8 cellular contexts compared by ENCODE assay signal in the genomic region with DNA sequence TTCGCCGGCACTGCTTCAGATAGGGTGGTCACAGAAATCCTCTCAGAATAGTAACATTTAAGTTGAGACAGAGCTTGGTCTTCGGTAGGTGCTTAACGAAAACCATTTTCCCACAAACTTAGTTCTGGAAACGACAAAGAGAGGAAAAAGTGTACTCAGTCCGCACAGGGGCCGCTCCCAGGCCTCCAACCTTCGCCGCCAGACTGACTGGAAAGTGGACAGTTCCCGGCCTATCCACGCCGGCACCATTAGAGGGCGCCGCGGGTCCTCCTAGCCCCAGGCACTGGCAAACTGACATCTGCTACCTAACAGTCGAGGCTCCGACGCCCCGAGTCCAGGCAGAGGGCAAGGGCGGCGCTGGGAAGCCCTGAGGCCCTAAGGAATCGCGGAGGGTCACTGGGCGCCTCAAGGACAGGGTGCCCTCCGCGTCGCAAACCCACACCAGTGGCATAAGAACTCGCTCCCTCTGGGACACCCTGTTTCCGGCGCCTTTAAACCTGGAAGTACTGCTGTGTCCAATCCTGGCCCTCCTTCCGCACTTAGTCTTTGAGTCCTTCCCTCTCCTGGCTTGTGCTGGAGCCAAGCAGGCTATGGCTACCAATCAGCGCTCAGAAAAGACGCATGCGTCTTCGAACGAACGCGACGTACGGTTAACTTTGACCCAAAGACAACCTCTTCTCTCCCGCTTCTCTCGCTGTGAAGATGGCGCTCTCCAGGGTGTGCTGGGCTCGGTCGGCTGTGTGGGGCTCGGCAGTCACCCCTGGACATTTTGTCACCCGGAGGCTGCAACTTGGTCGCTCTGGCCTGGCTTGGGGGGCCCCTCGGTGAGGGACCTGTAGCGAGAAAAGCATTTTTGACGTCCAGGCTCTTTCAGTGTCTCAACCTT. TPM values are rescaled to one million over a fixed set of nuclear protein-coding genes. Genes with fewer than 3 reads are reported as not detected.
A peak's percentile ranks its signal among the peaks of the same experiment; 100 is the strongest.
DNase-seq lines count a peak whose midpoint lies in the region; ATAC-seq and TF ChIP-seq lines count a peak whose summit lies in the region.

Gene LETMD1, plus strand, starts transcription at position 673 of the 886 bp plus-strand sequence. Its CDS starts 30 bp downstream, at position 703.

- intact Hi-C loops in left lung (cut with DNase I): no loop called here

- peaks cover 9% of the 10 kb centered on the region for H3K36me3 Mint-ChIP-seq in CD4-positive, CD25-positive, alpha-beta regulatory T cell

- peaks cover 6% of the 10 kb centered on the region for H3K27me3 Mint-ChIP-seq in CD4-positive, CD25-positive, alpha-beta regulatory T cell

- H3K4me3 Mint-ChIP-seq in CD4-positive, CD25-positive, alpha-beta regulatory T cell: peak within 1 kb of the TSS; percentile 90 to 98 (median 95)

- DNase-seq in CD4-positive, CD25-positive, alpha-beta regulatory T cell: peak; percentile 91 to 98 (median 95)
- peak; percentile 95 for DNase-seq in NCI-H748 treated with DMSO at 0.1 percent for 48 hours (lab: John Stamatoyannopoulos, UW)
- DNase-seq in activated CD4-positive, alpha-beta T cell treated with anti-CD3 and anti-CD28 coated beads, Interleukin-2, amount 50 U/mL, for 24 hours (ENCODE audit: low read depth in 1 of 2, low spot score in 1 of 2): peak; percentile 80 to 91
- peak; percentile 99 for DNase-seq in dermis blood vessel endothelial cell
- DNase-seq in left lung: peak; percentile 95 to 96
- DNase-seq in stimulated activated CD4-positive, alpha-beta T cell treated with anti-CD3 and anti-CD28 coated beads, Interleukin-2, amount 100 ng/mL, for 48 hours: peak; percentile 82 to 86

- TF ChIP-seq CTCF in left lung (IDR thresholded peaks at IDR 0.05): peak; percentile 83 to 94

- no peaks in the 10 kb centered on the region for H3K9me3 ChIP-seq in CD4-positive, CD25-positive, alpha-beta regulatory T cell (ENCODE audit: control insufficient read depth in 2 of 2, low read length in 2 of 2)
- H3K9me3 ChIP-seq in left lung: no peaks in the 10 kb centered on the region

- ATAC-seq in CD4-positive, CD25-positive, alpha-beta regulatory T cell (ENCODE audit: low read depth in 2 of 2): peak; percentile 95 to 96
- ATAC-seq in GM19395 (IDR thresholded peaks at IDR 0.05; ENCODE audit: unreplicated experiment) (peak; percentile 98), HG03565 (IDR thresholded peaks at IDR 0.05; ENCODE audit: unreplicated experiment) (peak; percentile 96), left lung (peak; percentile 98)

- peak within 1 kb of the TSS; percentile 88 for H3K4me3 ChIP-seq in CD4-positive, CD25-positive, alpha-beta regulatory T cell (ENCODE audit: low read depth, low read length)
- H3K4me3 ChIP-seq in left lung: peak within 1 kb of the TSS; percentile 76 to 85

- H3K27me3 ChIP-seq in CD4-positive, CD25-positive, alpha-beta regulatory T cell (ENCODE audit: control insufficient read depth, insufficient read depth, low read length): no peaks in the 10 kb centered on the region
- no peaks in the 10 kb centered on the region for H3K27me3 ChIP-seq in left lung

- peak within 1 kb of the TSS; percentile 97 to 99 (median 97) for H3K27ac Mint-ChIP-seq in CD4-positive, CD25-positive, alpha-beta regulatory T cell

- H3K27ac ChIP-seq in CD4-positive, CD25-positive, alpha-beta regulatory T cell (ENCODE audit: insufficient read depth, low read length, poor library complexity, severe bottlenecking): peak within 1 kb of the TSS; percentile 94
- H3K27ac ChIP-seq in left lung: peak within 1 kb of the TSS; percentile 94 to 97

- H3K36me3 ChIP-seq in CD4-positive, CD25-positive, alpha-beta regulatory T cell (ENCODE audit: control insufficient read depth, insufficient read depth, low read length): peaks cover 9% of the 10 kb centered on the region
- H3K36me3 ChIP-seq in left lung: peaks cover 0 to 28% of the 10 kb centered on the region in 2 donors

- H3K4me1 ChIP-seq in CD4-positive, CD25-positive, alpha-beta regulatory T cell (ENCODE audit: control insufficient read depth, insufficient read depth, low read length, poor library complexity, severe bottlenecking): peaks cover 25% of the 10 kb centered on the region
- peaks cover 16 to 32% of the 10 kb centered on the region in 2 donors for H3K4me1 ChIP-seq in left lung

- H3K9me3 Mint-ChIP-seq in CD4-positive, CD25-positive, alpha-beta regulatory T cell: no peaks in the 10 kb centered on the region

- H3K4me1 Mint-ChIP-seq in CD4-positive, CD25-positive, alpha-beta regulatory T cell: peaks cover 16 to 44% (median 32%) of the 10 kb centered on the region in 4 donors

RNA-seq across cellular contexts. Expression of gene LETMD1, which starts in this region (rescaled TPM):
- 55.9 TPM for total RNA-seq in CD4-positive, CD25-positive, alpha-beta regulatory T cell
- polyA plus RNA-seq in CD4-positive, CD25-positive, alpha-beta regulatory T cell: 10 to 100 TPM; 25.3 to 42.8 (median 35.9) TPM
- total RNA-seq in dermis blood vessel endothelial cell: 35.2 and 39.9 TPM in 2 replicates
- total RNA-seq in left lung: 10 to 100 TPM; 46.8 to 61.0 TPM

Comparison
In these comparisons a context has a peak if more than half of its experiments do, and no peak if none do; other contexts are left out.
1. Peak in every context shown above with its lines: DNase-seq, ATAC-seq, H3K4me3 ChIP-seq and H3K27ac ChIP-seq.